Comparison of ENCODE assay signal across 15 cellular contexts in the genomic region with DNA sequence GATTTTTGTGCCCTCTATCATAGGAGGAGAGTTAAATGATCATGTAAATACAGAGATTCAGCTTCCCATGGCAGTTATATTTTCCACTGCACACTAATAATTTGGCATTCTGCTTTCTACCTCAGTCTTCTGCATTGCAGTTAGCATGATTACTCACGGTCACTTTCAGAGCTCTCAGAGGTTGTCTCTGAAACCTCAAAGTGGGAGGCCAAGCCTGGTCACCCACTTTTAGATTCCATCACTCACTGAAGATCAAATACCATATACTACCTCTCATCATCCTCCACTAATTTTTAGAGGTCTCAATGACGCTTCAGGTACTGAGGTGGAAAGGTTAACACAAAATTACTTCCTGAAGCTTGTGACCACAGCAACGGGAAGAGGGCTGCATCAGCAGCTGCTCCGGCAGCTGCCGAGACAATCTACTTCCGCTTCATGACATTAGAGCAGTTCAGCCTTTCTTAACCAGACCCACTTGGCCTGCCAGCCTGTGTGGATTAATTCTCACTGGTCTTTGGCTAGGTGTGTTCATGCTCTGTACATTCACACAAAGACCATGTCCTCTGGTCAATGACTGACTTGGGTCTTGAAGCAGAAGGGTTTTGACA.
"Had no signal": no experiment of that assay in that cellular context is flagged by ENCODE, and none has a peak within 500 bp of the region (broad histone marks: within the 10 kb centered on the region; RNA-seq: fewer than 3 reads in every experiment).

No MANE protein-coding gene starts in this region.

- H3K4me1 ChIP-seq: adrenal gland, gastroesophageal sphincter, heart right ventricle, sigmoid colon, spleen, stomach, testis had no signal

- H3K27ac ChIP-seq: adrenal gland, cardiac muscle cell, gastroesophageal sphincter, heart right ventricle, neural progenitor cell, sigmoid colon, spleen, stomach, testis had no signal

- H3K9me3 ChIP-seq: adrenal gland, gastroesophageal sphincter, heart right ventricle, sigmoid colon, stomach, testis had no signal

- H3K27me3 ChIP-seq: adrenal gland, gastroesophageal sphincter, heart right ventricle, neural progenitor cell, sigmoid colon, spleen, stomach, testis had no signal

- H3K4me3 ChIP-seq: adrenal gland, cardiac muscle cell, gastroesophageal sphincter, heart right ventricle, neural progenitor cell, sigmoid colon, spleen, stomach, testis had no signal

- DNase-seq: activated CD4-positive, alpha-beta T cell treated with anti-CD3 and anti-CD28 coated beads for 48 hours; activated CD8-positive, alpha-beta T cell treated with anti-CD3 and anti-CD28 coated beads for 36 hours; activated effector memory CD4-positive, alpha-beta T cell treated with anti-CD3 and anti-CD28 coated beads, Interleukin-2, amount 50 U/mL, for 16 hours; activated T-cell treated with anti-CD3 and anti-CD28 coated beads, Interleukin-2, amount 50 U/mL, for 48 hours; adrenal gland; heart right ventricle; left colon; naive B cell; sigmoid colon; spleen; stomach; testis had no signal

- H3K36me3 ChIP-seq: adrenal gland, cardiac muscle cell, gastroesophageal sphincter, heart right ventricle, neural progenitor cell, sigmoid colon, spleen, stomach had no signal
